1 cellular context compared by ENCODE assay signal in genomic region chr16:57299009-57299718, GRCh38.
TF ChIP-seq lines count a peak whose summit lies in the region.

No MANE protein-coding gene starts in this region.

TF ChIP-seq in K562, 482 proteins besides CTCF, POLR2A, EP300 and RAD21:
- TF ChIP-seq HDAC1 (IDR thresholded peaks at IDR 0.05) (0 out of 4 replicates have a peak, but pooled peaks of 1 of the 2 experiments have one; percentile 34), DDX20 (tag; IDR thresholded peaks at IDR 0.05; ENCODE audit: low read depth) (no peak), POLR2H (tag; IDR thresholded peaks at IDR 0.05; ENCODE audit: low read depth) (no peak), RBM25 (IDR thresholded peaks at IDR 0.05; ENCODE audit: low read depth, low read length, severe bottlenecking) (peak; percentile 42), TRIM25 (IDR thresholded peaks at IDR 0.05; ENCODE audit: borderline replicate concordance) (no peak), KAT7 (CRISPR knock-in tag; IDR thresholded peaks at IDR 0.05; ENCODE audit: borderline replicate concordance) (0 out of 2 replicates have a peak, but pooled peaks have one; percentile 2), CBX5 (IDR thresholded peaks at IDR 0.05; ENCODE audit: borderline replicate concordance, low read depth) (0 out of 2 replicates have a peak, but pooled peaks have one; percentile 0), MNT (conservative IDR thresholded peaks at IDR 0.05) (0 out of 4 replicates have a peak, but pooled peaks of 1 of the 2 experiments have one; percentile 14), PHF8 (IDR thresholded peaks at IDR 0.05; ENCODE audit: borderline replicate concordance, low read length) (0 out of 2 replicates have a peak, but pooled peaks have one; percentile 9), ZNF584 (CRISPR knock-in tag; IDR thresholded peaks at IDR 0.05; ENCODE audit: low read depth) (0 out of 2 replicates have a peak, but pooled peaks have one; percentile 21), BCOR (IDR thresholded peaks at IDR 0.05) (peak; percentile 37; the same call in 1 of the 2 replicates), RCOR1 (IDR thresholded peaks at IDR 0.05; ENCODE audit: borderline replicate concordance in 1 of 2, low read depth in 2 of 2, low read length in 2 of 2) (0 out of 4 replicates have a peak, but pooled peaks of 1 of the 2 experiments have one; percentile 7), SMAD2 (IDR thresholded peaks at IDR 0.05; ENCODE audit: low read depth, low read length) (no peak), ZNF318 (IDR thresholded peaks at IDR 0.05; ENCODE audit: borderline replicate concordance in 1 of 2, low read depth in 1 of 2) (0 out of 4 replicates have a peak, but pooled peaks of 1 of the 2 experiments have one; percentile 23), EP400 (IDR thresholded peaks at IDR 0.05) (0 out of 2 replicates have a peak, but pooled peaks have one; percentile 0)
